In the genomic region with DNA sequence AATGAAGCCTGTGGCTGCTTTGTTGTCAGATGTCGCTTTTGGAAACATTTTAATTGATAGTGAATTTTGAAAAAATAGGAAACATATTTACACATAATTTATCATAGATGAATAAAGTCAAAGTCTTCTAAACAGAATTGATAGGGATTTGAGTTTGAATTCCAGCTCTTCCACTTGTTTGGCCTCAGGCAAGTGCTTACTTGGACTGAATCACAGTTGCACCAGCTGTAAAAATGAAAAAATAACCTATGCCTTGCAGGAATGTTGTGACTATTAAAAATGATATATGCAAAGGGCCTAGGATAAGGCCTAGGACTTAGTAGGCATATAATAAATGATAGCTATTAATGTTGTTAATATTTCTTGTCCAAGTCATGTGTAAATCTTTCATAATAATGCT, we compare ENCODE assay signal across 17 cellular contexts.
DNase-seq lines count a peak whose midpoint lies in the region; TF ChIP-seq lines count a peak whose summit lies in the region.
"Had no signal": no experiment of that assay in that cellular context is flagged by ENCODE, and none has a peak within 500 bp of the region (broad histone marks: within the 10 kb centered on the region; RNA-seq: fewer than 3 reads in every experiment).

No MANE protein-coding gene starts in this region.

- peaks cover 0 to 11% (median 0%) of the 10 kb centered on the region in 8 donors for H3K9me3 Mint-ChIP-seq in CD4-positive, alpha-beta memory T cell

- TF ChIP-seq CTCF in epithelial cell of esophagus (IDR thresholded peaks at IDR 0.05; ENCODE audit: insufficient read depth, low read depth, low read length, missing control alignments): no peak

- H3K4me3 ChIP-seq in SK-N-MC (no peak overlapping the region), epithelial cell of esophagus (ENCODE audit: low read length) (no peak overlapping the region)
- no peak overlapping the region for H3K4me3 ChIP-seq in CD4-positive, alpha-beta memory T cell (ENCODE audit: low read length in 2 of 2)
- H3K4me3 ChIP-seq: BLaER1 had no signal

- no peaks in the 10 kb centered on the region for H3K36me3 Mint-ChIP-seq in CD4-positive, alpha-beta memory T cell
- H3K36me3 Mint-ChIP-seq: CD14-positive monocyte; CD4-positive, CD25-positive, alpha-beta regulatory T cell; CD8-positive, alpha-beta T cell had no signal

- no peak overlapping the region for H3K27ac Mint-ChIP-seq in CD4-positive, alpha-beta memory T cell
- H3K27ac Mint-ChIP-seq: CD14-positive monocyte; CD4-positive, CD25-positive, alpha-beta regulatory T cell; CD8-positive, alpha-beta T cell had no signal

- H3K27me3 ChIP-seq in CD4-positive, alpha-beta memory T cell (ENCODE audit: insufficient read depth, low read length): no peaks in the 10 kb centered on the region
- H3K27me3 ChIP-seq: BE2C, BLaER1 had no signal

- no peaks in the 10 kb centered on the region for H3K27me3 Mint-ChIP-seq in CD4-positive, alpha-beta memory T cell
- H3K27me3 Mint-ChIP-seq: CD4-positive, CD25-positive, alpha-beta regulatory T cell had no signal

- no peaks in the 10 kb centered on the region for H3K9me3 ChIP-seq in SK-N-MC (ENCODE audit: low read depth, low read length)
- no peaks in the 10 kb centered on the region for H3K9me3 ChIP-seq in CD4-positive, alpha-beta memory T cell (ENCODE audit: control insufficient read depth in 1 of 2, low read length in 2 of 2)
- H3K9me3 ChIP-seq: BE2C, BLaER1, Caco-2 had no signal

- CTCF ChIA-PET in CD4-positive, alpha-beta memory T cell (lab: Charles Lee; ENCODE audit: partially characterized antibody): no interaction called here

- intact Hi-C loops in CD4-positive, alpha-beta memory T cell (cut with micrococcal nuclease): no loop called here

- no peaks in the 10 kb centered on the region for H3K4me1 Mint-ChIP-seq in CD4-positive, alpha-beta memory T cell
- H3K4me1 Mint-ChIP-seq: CD14-positive monocyte; CD4-positive, CD25-positive, alpha-beta regulatory T cell had no signal

- POLR2A ChIA-PET in CD4-positive, alpha-beta memory T cell (lab: Charles Lee; ENCODE audit: partially characterized antibody): no interaction called here

- H3K27ac ChIP-seq in SK-N-MC: no peak overlapping the region
- no peak overlapping the region for H3K27ac ChIP-seq in CD4-positive, alpha-beta memory T cell (ENCODE audit: low read depth, low read length)
- H3K27ac ChIP-seq: BLaER1 had no signal

- H3K36me3 ChIP-seq in SK-N-MC (ENCODE audit: insufficient read depth, low read length): no peaks in the 10 kb centered on the region
- no peaks in the 10 kb centered on the region for H3K36me3 ChIP-seq in CD4-positive, alpha-beta memory T cell (ENCODE audit: insufficient read depth, low read length)
- H3K36me3 ChIP-seq: BE2C, BLaER1 had no signal

- H3K4me3 Mint-ChIP-seq in CD4-positive, alpha-beta memory T cell: no peak overlapping the region
- H3K4me3 Mint-ChIP-seq: CD14-positive monocyte; CD4-positive, CD25-positive, alpha-beta regulatory T cell; CD8-positive, alpha-beta T cell had no signal

- no peak overlapping the region for H3K9ac ChIP-seq in SK-N-MC (ENCODE audit: insufficient read length)
- H3K9ac ChIP-seq: BLaER1 had no signal

- DNase-seq in SK-N-MC (ENCODE audit: low read depth, low spot score) (peak; percentile 26), epithelial cell of esophagus (ENCODE audit: low read depth) (peak; percentile 60), epidermal melanocyte (ENCODE audit: insufficient read length, low spot score) (no peak), T-helper 1 cell (no peak)
- DNase-seq in CD4-positive, alpha-beta memory T cell: no peak
- DNase-seq: 8988T; ACHN; BE2C; C1 segment of cervical spinal cord; Caco-2; Calu3; CD4-positive, CD25-positive, alpha-beta regulatory T cell; CD8-positive, alpha-beta T cell; DMS79 treated with DMSO at 0.1 percent for 48 hours; GF-D8 had no signal

- no peaks in the 10 kb centered on the region for H3K4me1 ChIP-seq in CD4-positive, alpha-beta memory T cell (ENCODE audit: insufficient read depth, low read length)
- H3K4me1 ChIP-seq: BE2C, BLaER1, Caco-2 had no signal

Comparison
In these comparisons a context has a peak if more than half of its experiments do, and no peak if none do; other contexts are left out.
1. DNase-seq: peak in SK-N-MC (single experiment) and epithelial cell of esophagus (single experiment); none in epidermal melanocyte (single experiment), CD4-positive, alpha-beta memory T cell (0 of 5) and T-helper 1 cell (0 of 5).